9 cellular contexts compared by ENCODE assay signal in the genomic region with DNA sequence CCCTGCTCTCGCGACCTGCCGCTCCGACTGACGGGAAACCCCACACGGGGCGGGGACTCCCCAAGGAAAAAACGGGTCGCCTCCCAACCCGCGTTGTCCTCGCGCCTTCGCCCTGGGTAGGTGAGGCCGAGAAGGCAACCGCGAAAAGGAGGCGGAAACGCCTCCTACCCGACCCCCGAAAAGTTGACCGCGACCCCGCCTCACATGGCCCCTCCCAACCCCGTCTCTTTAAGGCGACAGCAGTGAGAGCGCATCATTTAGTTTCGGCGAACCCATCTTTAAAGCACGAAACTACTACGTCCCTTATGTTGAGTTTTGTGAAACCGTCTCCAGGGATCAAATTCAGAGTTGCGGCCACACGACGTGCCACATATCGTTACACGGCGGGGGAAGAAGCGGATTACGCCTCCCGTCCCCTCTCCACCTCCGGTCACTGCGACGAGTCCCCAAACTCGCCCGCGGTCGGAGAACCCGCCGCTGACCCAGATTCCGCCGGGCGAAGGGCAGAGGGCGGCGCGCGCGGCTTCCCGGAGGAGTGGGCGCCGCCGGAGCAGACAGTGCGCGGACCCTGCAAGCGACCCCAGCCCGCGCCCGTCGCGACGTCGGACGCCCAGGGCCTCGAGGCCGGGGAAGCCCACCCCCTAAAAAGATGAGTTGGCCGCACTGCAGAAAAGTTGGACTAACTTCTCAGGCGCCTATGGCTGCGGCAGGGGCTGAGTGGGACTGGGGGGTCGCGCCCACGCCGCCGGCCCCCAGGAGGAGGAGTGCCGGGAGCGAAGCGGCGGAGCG. TPM values are rescaled to one million over a fixed set of nuclear protein-coding genes. Genes with fewer than 3 reads are reported as not detected.
DNase-seq lines count a peak whose midpoint lies in the region; ATAC-seq, FAIRE-seq and TF ChIP-seq lines count a peak whose summit lies in the region.
"Had no signal": no experiment of that assay in that cellular context is flagged by ENCODE, and none has a peak within 500 bp of the region (broad histone marks: within the 10 kb centered on the region; RNA-seq: fewer than 3 reads in every experiment).

No MANE protein-coding gene starts in this region.

- H3K4me3 ChIP-seq in CD4-positive, alpha-beta memory T cell (ENCODE audit: low read length in 2 of 2) = peak overlapping the region; percentile 76 to 100

- TF ChIP-seq CTCF in nephron (IDR thresholded peaks at IDR 0.05; ENCODE audit: unreplicated experiment in 3 of 3) = no peak

- H3K9me3 Mint-ChIP-seq in CD4-positive, alpha-beta memory T cell = no peaks in the 10 kb centered on the region
- no peaks in the 10 kb centered on the region for H3K9me3 Mint-ChIP-seq in nephron
- H3K9me3 Mint-ChIP-seq in stimulated activated naive CD8-positive, alpha-beta T cell treated with anti-CD3 and anti-CD28 coated beads, Interleukin-15, Interleukin-2, amounts not matched to agents 100 ng/mL and 50 ng/mL, for 24 hours = no peaks in the 10 kb centered on the region

- peak; percentile 17 for FAIRE-seq in RCC 7860 (lab: Jason Lieb, UNC)

- intact Hi-C loops in CD4-positive, alpha-beta memory T cell (cut with micrococcal nuclease) = loop anchor here (1.0 kb wide), 1 partner anchor 22 kb away; no protein-coding TSS in a partner anchor

- ATAC-seq in GM19397 (IDR thresholded peaks at IDR 0.05; ENCODE audit: unreplicated experiment) = peak; percentile 48

- H3K27me3 Mint-ChIP-seq in CD4-positive, alpha-beta memory T cell = no peaks in the 10 kb centered on the region
- no peaks in the 10 kb centered on the region for H3K27me3 Mint-ChIP-seq in nephron (ENCODE audit: low read depth)
- no peaks in the 10 kb centered on the region for H3K27me3 Mint-ChIP-seq in stimulated activated naive CD8-positive, alpha-beta T cell treated with anti-CD3 and anti-CD28 coated beads, Interleukin-15, Interleukin-2, amounts not matched to agents 100 ng/mL and 50 ng/mL, for 24 hours

- POLR2A ChIA-PET in CD4-positive, alpha-beta memory T cell (lab: Charles Lee; ENCODE audit: partially characterized antibody) = interaction anchor here (0.7 to 3.9 kb wide), 29 partner anchors 11 to 395 kb away, joined by 3 to 55 read pairs (median 5); a partner anchor contains a TSS

- H3K27me3 ChIP-seq in CD4-positive, alpha-beta memory T cell (ENCODE audit: insufficient read depth, low read length) = no peaks in the 10 kb centered on the region

- no peaks in the 10 kb centered on the region for H3K36me3 ChIP-seq in CD4-positive, alpha-beta memory T cell (ENCODE audit: insufficient read depth, low read length)

- no peaks in the 10 kb centered on the region for H3K9me3 ChIP-seq in CD4-positive, alpha-beta memory T cell (ENCODE audit: control insufficient read depth in 1 of 2, low read length in 2 of 2)

- H3K4me1 ChIP-seq in CD4-positive, alpha-beta memory T cell (ENCODE audit: insufficient read depth, low read length) = peaks cover 22% of the 10 kb centered on the region

- H3K27ac Mint-ChIP-seq in CD4-positive, alpha-beta memory T cell = peak overlapping the region in 6 of 7 donors; percentile 96 to 100 (median 99)
- peak overlapping the region in 2 of 3 experiments; percentile 95 to 99 for H3K27ac Mint-ChIP-seq in nephron
- peak overlapping the region; percentile 98 for H3K27ac Mint-ChIP-seq in stimulated activated naive CD8-positive, alpha-beta T cell treated with anti-CD3 and anti-CD28 coated beads, Interleukin-15, Interleukin-2, amounts not matched to agents 100 ng/mL and 50 ng/mL, for 24 hours

- peaks cover 12 to 19% (median 16%) of the 10 kb centered on the region in 4 donors for H3K4me1 Mint-ChIP-seq in CD4-positive, alpha-beta memory T cell
- peaks cover 22% of the 10 kb centered on the region for H3K4me1 Mint-ChIP-seq in nephron
- peaks cover 19% of the 10 kb centered on the region for H3K4me1 Mint-ChIP-seq in stimulated activated naive CD8-positive, alpha-beta T cell treated with anti-CD3 and anti-CD28 coated beads, Interleukin-15, Interleukin-2, amounts not matched to agents 100 ng/mL and 50 ng/mL, for 24 hours (ENCODE audit: low read depth)

- peaks cover 4 to 10% of the 10 kb centered on the region in 2 donors for H3K36me3 Mint-ChIP-seq in CD4-positive, alpha-beta memory T cell
- H3K36me3 Mint-ChIP-seq in nephron (ENCODE audit: low read depth) = peaks cover 9% of the 10 kb centered on the region
- peaks cover 25% of the 10 kb centered on the region for H3K36me3 Mint-ChIP-seq in stimulated activated naive CD8-positive, alpha-beta T cell treated with anti-CD3 and anti-CD28 coated beads, Interleukin-15, Interleukin-2, amounts not matched to agents 100 ng/mL and 50 ng/mL, for 24 hours (ENCODE audit: low read depth)

- CTCF ChIA-PET in CD4-positive, alpha-beta memory T cell (lab: Charles Lee; ENCODE audit: partially characterized antibody) = interaction anchor here (0.7 to 1.6 kb wide), 4 partner anchors 20 to 48 kb away, joined by 3 to 5 read pairs (median 4); no protein-coding TSS in a partner anchor

- peak; percentile 86 to 95 (median 87) for DNase-seq in CD4-positive, alpha-beta memory T cell
- DNase-seq in HK-2 (ENCODE audit: unreplicated experiment) (peak; percentile 85), RCC 7860 (ENCODE audit: low spot score) (peak; percentile 66), activated T-helper 1 cell treated with Interleukin-2 at 50 U/mL for 16 hours (ENCODE audit: low read depth) (peak; percentile 75), fibroblast of peridontal ligament (ENCODE audit: extremely low read depth) (peak; percentile 51)

- H3K27ac ChIP-seq in CD4-positive, alpha-beta memory T cell (ENCODE audit: low read depth, low read length) = peak overlapping the region; percentile 99

- H3K4me3 Mint-ChIP-seq in CD4-positive, alpha-beta memory T cell = peak overlapping the region in 4 of 8 donors; percentile 93 to 96 (median 94)
- H3K4me3 Mint-ChIP-seq in nephron = no peak overlapping the region
- H3K4me3 Mint-ChIP-seq in stimulated activated naive CD8-positive, alpha-beta T cell treated with anti-CD3 and anti-CD28 coated beads, Interleukin-15, Interleukin-2, amounts not matched to agents 100 ng/mL and 50 ng/mL, for 24 hours = no peak overlapping the region

RNA-seq across cellular contexts. Expression of a gene that starts 1.1 kb away (rescaled TPM):
- 10 to 100 TPM; 53.4 to 57.9 TPM for total RNA-seq in CD4-positive, alpha-beta memory T cell
- 10 to 100 TPM; 65.6 to 66.5 TPM for polyA plus RNA-seq in CD4-positive, alpha-beta memory T cell

RNA-seq across cellular contexts. Expression of a gene that starts 22.7 kb away (rescaled TPM):
- total RNA-seq in CD4-positive, alpha-beta memory T cell = not detected
- under 1 TPM in 1 of 2 donors, not detected in 1; 0.40 TPM for polyA plus RNA-seq in CD4-positive, alpha-beta memory T cell
- total RNA-seq: pulmonary artery endothelial cell had no signal

RNA-seq across cellular contexts. Expression of a gene that starts 34.0 kb away (rescaled TPM):
- total RNA-seq in CD4-positive, alpha-beta memory T cell = 100 to 1,000 TPM; 118 to 120 TPM
- polyA plus RNA-seq in CD4-positive, alpha-beta memory T cell = 10 to 100 TPM; 45.1 to 72.0 TPM

RNA-seq across cellular contexts. Expression of a gene that starts 37.7 kb away (rescaled TPM):
- total RNA-seq in CD4-positive, alpha-beta memory T cell = 1 to 10 TPM; 2.5 to 3.4 TPM
- 1 to 10 TPM; 5.3 to 7.4 TPM for polyA plus RNA-seq in CD4-positive, alpha-beta memory T cell

RNA-seq across cellular contexts. Expression of a gene that starts 47.5 kb away (rescaled TPM):
- total RNA-seq in CD4-positive, alpha-beta memory T cell = under 1 TPM; 0.67 to 0.94 TPM
- 1 to 10 TPM in 1 of 2 donors, under 1 TPM in 1; 0.36 to 2.6 TPM for polyA plus RNA-seq in CD4-positive, alpha-beta memory T cell

Comparison
In these comparisons a context has a peak if more than half of its experiments do, and no peak if none do; other contexts are left out.
1. Peak in every context shown above with its lines: DNase-seq, ATAC-seq, H3K4me3 ChIP-seq and H3K27ac ChIP-seq.